Comparison of ENCODE assay signal across 20 cellular contexts in genomic region chr3:130946876-130947275, GRCh38. TPM values are rescaled to one million over a fixed set of nuclear protein-coding genes. Genes with fewer than 3 reads are reported as not detected.
A peak's percentile ranks its signal among the peaks of the same experiment; 100 is the strongest.
DNase-seq lines count a peak whose midpoint lies in the region; ATAC-seq, FAIRE-seq and TF ChIP-seq lines count a peak whose summit lies in the region.
"Had no signal": no experiment of that assay in that cellular context is flagged by ENCODE, and none has a peak within 500 bp of the region (broad histone marks: within the 10 kb centered on the region; RNA-seq: fewer than 3 reads in every experiment).

No MANE protein-coding gene starts in this region.

- H3K79me2 ChIP-seq in keratinocyte (ENCODE audit: control insufficient read depth, insufficient read depth, low read length), result no peaks in the 10 kb centered on the region

- H3K9ac ChIP-seq in endodermal cell (ENCODE audit: extremely low read depth, low read length, poor library complexity, severe bottlenecking) (no peak overlapping the region), keratinocyte (ENCODE audit: control insufficient read depth, extremely low read depth, insufficient read depth, low read length) (no peak overlapping the region)
- H3K9ac ChIP-seq: BLaER1 treated with 17β-estradiol and CSF1 and Interleukin-3, amounts not matched to agents 10 nM and 100 nM had no signal

- H3K9me3 ChIP-seq in endodermal cell (ENCODE audit: control insufficient read depth, low read length), result peaks cover 13% of the 10 kb centered on the region
- H3K9me3 ChIP-seq in keratinocyte (ENCODE audit: control insufficient read depth, low read depth, low read length), result no peaks in the 10 kb centered on the region
- H3K9me3 ChIP-seq in ovary, result no peaks in the 10 kb centered on the region

- peak; percentile 7 for DNase-seq in EL
- no peak for DNase-seq in endodermal cell
- DNase-seq in keratinocyte (ENCODE audit: low read depth, low spot score), result peak; percentile 35
- peak; percentile 22 for DNase-seq in renal cortical epithelial cell (ENCODE audit: low read depth)
- DNase-seq in sciatic nerve (ENCODE audit: low spot score), result no peak
- no peak for DNase-seq in GF-D8 (lab: John Stamatoyannopoulos, UW)
- no peak for DNase-seq in ovary
- DNase-seq: 8988T; Calu3; CD8-positive, alpha-beta T cell; DMS79 treated with DMSO at 0.1 percent for 48 hours; HCEC 1CT had no signal

- no peak for TF ChIP-seq CTCF in endodermal cell (conservative IDR thresholded peaks at IDR 0.05)
- no peak for TF ChIP-seq CTCF in keratinocyte (optimal IDR thresholded peaks at IDR 0.05 in 1 of 3, IDR thresholded peaks at IDR 0.05 in 1 of 3, conservative IDR thresholded peaks at IDR 0.05 in 1 of 3; ENCODE audit: extremely low read depth in 1 of 3, insufficient read depth in 2 of 3, low read length in 3 of 3)
- no peak for TF ChIP-seq CTCF in ovary (IDR thresholded peaks at IDR 0.05)

- H3K9me3 Mint-ChIP-seq in endodermal cell, result peaks cover 3% of the 10 kb centered on the region
- H3K9me3 Mint-ChIP-seq: CD8-positive, alpha-beta T cell; GM23338 had no signal

- H3K27me3 Mint-ChIP-seq in endodermal cell (ENCODE audit: insufficient read depth), result no peaks in the 10 kb centered on the region
- H3K27me3 Mint-ChIP-seq: B cell, IgD-negative memory B cell had no signal

- H3K4me2 ChIP-seq in keratinocyte (ENCODE audit: control insufficient read depth, extremely low read depth, insufficient read depth, low read depth, low read length), result no peak overlapping the region
- H3K4me2 ChIP-seq: BLaER1 treated with 17β-estradiol and CSF1 and Interleukin-3, amounts not matched to agents 10 nM and 100 nM; GM23338 had no signal

- H4K20me1 ChIP-seq in keratinocyte (ENCODE audit: control insufficient read depth, extremely low read depth, insufficient read depth, low read length), result no peaks in the 10 kb centered on the region
- H4K20me1 ChIP-seq: BLaER1 treated with 17β-estradiol and CSF1 and Interleukin-3, amounts not matched to agents 10 nM and 100 nM had no signal

- H3K4me3 ChIP-seq in endodermal cell (ENCODE audit: low read length), result peak overlapping the region; percentile 0
- no peak overlapping the region for H3K4me3 ChIP-seq in keratinocyte (ENCODE audit: control insufficient read depth in 2 of 3, extremely low read depth in 1 of 3, insufficient read depth in 2 of 3, low read depth in 1 of 3, low read length in 3 of 3)
- H3K4me3 ChIP-seq in ovary, result no peak overlapping the region
- H3K4me3 ChIP-seq: BLaER1 treated with 17β-estradiol and CSF1 and Interleukin-3, amounts not matched to agents 10 nM and 100 nM; GM23338 had no signal

- no peaks in the 10 kb centered on the region for H3K27me3 ChIP-seq in endodermal cell (ENCODE audit: control insufficient read depth, insufficient read depth, low read length, poor library complexity, severe bottlenecking)
- no peaks in the 10 kb centered on the region for H3K27me3 ChIP-seq in keratinocyte (ENCODE audit: control insufficient read depth, extremely low read depth, insufficient read depth, low read length)
- no peaks in the 10 kb centered on the region for H3K27me3 ChIP-seq in ovary
- H3K27me3 ChIP-seq: BLaER1 treated with 17β-estradiol and CSF1 and Interleukin-3, amounts not matched to agents 10 nM and 100 nM had no signal

- H3K27ac ChIP-seq in endodermal cell (ENCODE audit: low read depth, low read length), result no peak overlapping the region
- no peak overlapping the region for H3K27ac ChIP-seq in keratinocyte (ENCODE audit: control insufficient read depth, insufficient read depth, low read length)
- no peak overlapping the region for H3K27ac ChIP-seq in ovary
- H3K27ac ChIP-seq: BLaER1 treated with 17β-estradiol and CSF1 and Interleukin-3, amounts not matched to agents 10 nM and 100 nM had no signal

- H3K4me1 Mint-ChIP-seq in endodermal cell, result peaks cover 29% of the 10 kb centered on the region
- H3K4me1 Mint-ChIP-seq: B cell had no signal

- H2AFZ ChIP-seq in keratinocyte (ENCODE audit: control insufficient read depth, low read length), result no peak overlapping the region
- H2AFZ ChIP-seq: GM23338 had no signal

- dilution Hi-C loops in keratinocyte (cut with MboI; ENCODE audit: extremely low pct_ligation_motif_present, low sequenced_read_pairs), result no loop called here

- H3K36me3 ChIP-seq in endodermal cell (ENCODE audit: control insufficient read depth, insufficient read depth, low read length), result peaks cover 64% of the 10 kb centered on the region
- H3K36me3 ChIP-seq in keratinocyte (ENCODE audit: control insufficient read depth in 2 of 2, extremely low read depth in 1 of 2, insufficient read depth in 2 of 2, low read length in 2 of 2), result peaks cover 2 to 13% of the 10 kb centered on the region in 2 experiments
- H3K36me3 ChIP-seq in ovary, result no peaks in the 10 kb centered on the region

- peaks cover 34% of the 10 kb centered on the region for H3K36me3 Mint-ChIP-seq in endodermal cell (ENCODE audit: low read depth)

- H3K27ac Mint-ChIP-seq in endodermal cell, result no peak overlapping the region
- H3K27ac Mint-ChIP-seq: B cell; CD8-positive, alpha-beta T cell; GM23338; IgD-negative memory B cell had no signal

- FAIRE-seq in keratinocyte (lab: Jason Lieb, UNC), result no peak
- FAIRE-seq: G401.6, H54, HepG2 had no signal

- intact Hi-C loops in sciatic nerve (cut with DNase I) (no loop called here), ovary (cut with DNase I) (no loop called here)

- ATAC-seq in HG03280 (IDR thresholded peaks at IDR 0.05; ENCODE audit: unreplicated experiment) (no peak), sciatic nerve (no peak)
- ATAC-seq: CD8-positive, alpha-beta T cell; GM23338; HepG2 had no signal

- no peak overlapping the region for H3K4me3 Mint-ChIP-seq in endodermal cell
- H3K4me3 Mint-ChIP-seq: B cell; CD8-positive, alpha-beta T cell; GM23338; IgD-negative memory B cell had no signal

- TF ChIP-seq EP300 in ovary (IDR thresholded peaks at IDR 0.05), result no peak

- TF ChIP-seq POLR2A in ovary (IDR thresholded peaks at IDR 0.05), result no peak

- peaks cover 13% of the 10 kb centered on the region for H3K4me1 ChIP-seq in endodermal cell (ENCODE audit: control insufficient read depth, insufficient read depth, low read length)
- H3K4me1 ChIP-seq in keratinocyte (ENCODE audit: control insufficient read depth, extremely low read depth, insufficient read depth, low read length), result no peaks in the 10 kb centered on the region
- no peaks in the 10 kb centered on the region for H3K4me1 ChIP-seq in ovary (ENCODE audit: insufficient read depth)
- H3K4me1 ChIP-seq: BLaER1 treated with 17β-estradiol and CSF1 and Interleukin-3, amounts not matched to agents 10 nM and 100 nM had no signal

- 89 to 92% methylated on average over 2 to 3 of the region's 3 CpGs for WGBS in endodermal cell (ENCODE audit: insufficient coverage in 1 of 2, insufficient read length in 1 of 2), 2 experiments
- WGBS in ovary, 3 donors, result 94 to 99% (median 98%) methylated on average over 3 of the region's 3 CpGs

- H3K9me1 ChIP-seq in keratinocyte (ENCODE audit: control insufficient read depth, extremely low read depth, insufficient read depth, low read length), result no peaks in the 10 kb centered on the region

RNA-seq across cellular contexts. Expression of gene ATP2C1, which starts 53.0 kb away (rescaled TPM):
- total RNA-seq in endodermal cell (10 to 100 TPM; 76.8 to 81.3 TPM), renal cortical epithelial cell (348 and 364 TPM in 2 replicates), sciatic nerve (76.9 TPM), ovary (10 to 100 TPM; 37.6 to 63.9 (median 53.0) TPM)
- 71.9 TPM for polyA plus RNA-seq in endodermal cell (2013, experiment 1 of 2)
- 59.1 TPM for polyA plus RNA-seq in endodermal cell (2013, experiment 2 of 2)
- polyA plus RNA-seq in keratinocyte (91.3 to 141 TPM (median 112 TPM) in 3 replicates), ovary (10 to 100 TPM; 27.3 to 88.4 TPM)
- 221 TPM for polyA plus RNA-seq in keratinocyte (2011; ENCODE audit: low read depth)
- 52.1 and 106 TPM in 2 replicates for polyA plus RNA-seq in keratinocyte (2011; cell fraction: cytosol; rRNA removed)
- 149 and 200 TPM in 2 replicates for polyA plus RNA-seq in keratinocyte (2011; cell fraction: nucleus; rRNA removed)
- polyA plus RNA-seq in keratinocyte (2012; ENCODE audit: low replicate concordance), result 64.0 and 75.1 TPM in 2 replicates
- 32.8 to 260 TPM (median 161 TPM) in 3 replicates for polyA minus RNA-seq in keratinocyte
- polyA minus RNA-seq in keratinocyte (2011; cell fraction: cytosol; rRNA and poly(A)+ RNA removed), result 85.2 TPM
- polyA minus RNA-seq in keratinocyte (2011; cell fraction: nucleus; rRNA and poly(A)+ RNA removed), result 143 and 252 TPM in 2 replicates

Comparison
In these comparisons a context has a peak if more than half of its experiments do, and no peak if none do; other contexts are left out.
1. DNase-seq: peak in EL (single experiment), keratinocyte (single experiment) and renal cortical epithelial cell (single experiment); none in endodermal cell (single experiment), sciatic nerve (single experiment), GF-D8 (single experiment) and ovary (0 of 5).